19 cellular contexts compared by ENCODE assay signal in the genomic region with DNA sequence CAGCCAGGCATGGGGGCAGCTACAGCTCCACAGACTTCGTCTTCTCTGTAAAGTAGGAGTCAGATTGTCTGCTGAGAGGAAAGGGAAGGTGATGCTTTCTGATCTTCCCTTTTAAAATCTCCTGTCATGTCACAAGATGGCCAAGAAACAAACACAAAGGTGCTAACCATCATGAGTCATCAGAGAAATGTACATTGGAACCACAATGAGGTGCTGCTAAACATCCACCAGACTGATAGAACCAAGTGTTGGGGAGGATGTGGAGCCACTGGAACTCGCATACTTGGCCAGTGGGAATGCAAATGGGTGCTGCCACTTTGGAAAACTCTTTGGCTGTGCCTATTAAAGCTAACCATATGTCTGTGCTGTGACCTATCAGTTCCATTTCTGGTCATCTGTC.
"Had no signal": no experiment of that assay in that cellular context is flagged by ENCODE, and none has a peak within 500 bp of the region (broad histone marks: within the 10 kb centered on the region; RNA-seq: fewer than 3 reads in every experiment).

No MANE protein-coding gene starts in this region.

- H3K27me3 ChIP-seq: esophagus squamous epithelium, spleen, suprapubic skin, thyroid gland, upper lobe of left lung, vagina had no signal

- H3K4me1 ChIP-seq: spleen, thyroid gland had no signal

- ATAC-seq: left cardiac atrium; left ventricle myocardium superior; naive thymus-derived CD4-positive, alpha-beta T cell; sciatic nerve had no signal

- H3K27me3 Mint-ChIP-seq: naive thymus-derived CD4-positive, alpha-beta T cell had no signal

- DNase-seq: effector memory CD4-positive, alpha-beta T cell; esophagus squamous epithelium; foreskin fibroblast; kidney; left cardiac atrium; left ventricle myocardium superior; naive thymus-derived CD4-positive, alpha-beta T cell; posterior cingulate gyrus; spleen; stimulated activated CD4-positive, alpha-beta T cell treated with anti-CD3 and anti-CD28 coated beads, Interleukin-15, amount 100 ng/mL, for 24 hours; stimulated activated CD4-positive, alpha-beta T cell treated with anti-CD3 and anti-CD28 coated beads, Interleukin-1b, Interleukin-23, amount 100 ng/mL, for 48 hours; stimulated activated CD4-positive, alpha-beta T cell treated with anti-CD3 and anti-CD28 coated beads, Interleukin-4, amount 100 ng/mL, for 24 hours; stimulated activated naive CD4-positive, alpha-beta T cell; thyroid gland; upper lobe of left lung had no signal

- H3K4me3 Mint-ChIP-seq: naive thymus-derived CD4-positive, alpha-beta T cell; neural crest cell had no signal

- H3K27ac ChIP-seq: esophagus squamous epithelium, spleen, suprapubic skin, thyroid gland, upper lobe of left lung, vagina had no signal
